ENCODE assay signal across 10 cellular contexts in the genomic region with DNA sequence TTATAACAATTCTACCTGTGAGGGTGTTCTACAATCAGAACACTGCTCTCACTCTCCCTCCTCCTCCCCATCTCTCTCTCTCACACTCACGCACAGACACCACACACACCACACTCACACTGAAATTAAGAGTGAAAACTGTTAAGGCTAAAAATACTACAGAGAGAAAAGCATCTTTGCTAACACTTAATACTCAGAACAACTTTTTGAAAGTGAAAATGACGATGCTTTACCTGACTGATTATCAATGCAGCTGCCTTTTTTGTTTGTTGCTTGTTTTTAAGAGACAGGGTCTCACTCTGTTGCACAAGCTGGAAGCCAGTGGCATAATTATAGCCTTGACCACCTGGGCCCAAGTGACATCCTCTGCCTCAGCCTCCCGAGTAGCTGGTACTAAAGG.
DNase-seq lines count a peak whose midpoint lies in the region; ATAC-seq and TF ChIP-seq lines count a peak whose summit lies in the region.
"Had no signal": no experiment of that assay in that cellular context is flagged by ENCODE, and none has a peak within 500 bp of the region (broad histone marks: within the 10 kb centered on the region; RNA-seq: fewer than 3 reads in every experiment).

No MANE protein-coding gene starts in this region.

- H3K36me3 ChIP-seq in smooth muscle cell (ENCODE audit: low read depth): no peaks in the 10 kb centered on the region

- H4K20me1 ChIP-seq in smooth muscle cell (ENCODE audit: low read depth): no peaks in the 10 kb centered on the region

- WGBS in smooth muscle cell (ENCODE audit: low lambda C conversion rate): 90% methylated on average over 3 of the region's 3 CpGs

- H3K36me3 Mint-ChIP-seq in activated T-cell treated with anti-CD3 and anti-CD28 coated beads, Interleukin-2, amount 50 U/mL, for 4 hours (ENCODE audit: insufficient read depth): no peaks in the 10 kb centered on the region
- no peaks in the 10 kb centered on the region for H3K36me3 Mint-ChIP-seq in T-helper 2 cell treated with Interferon-gamma antibody and Interleukin-4, amounts not matched to agents 5 μg/mL and 100 μg/mL, for 36 hours (ENCODE audit: low read depth)
- H3K36me3 Mint-ChIP-seq: T-cell had no signal

- no peaks in the 10 kb centered on the region for H3K27me3 ChIP-seq in smooth muscle cell (ENCODE audit: low read depth)

- no peak overlapping the region for H3K27ac Mint-ChIP-seq in T-helper 2 cell treated with Interferon-gamma antibody and Interleukin-4, amounts not matched to agents 5 μg/mL and 100 μg/mL, for 36 hours
- H3K27ac Mint-ChIP-seq: T-cell had no signal

- peaks cover 4% of the 10 kb centered on the region for H3K9me3 Mint-ChIP-seq in activated T-cell treated with anti-CD3 and anti-CD28 coated beads, Interleukin-2, amount 50 U/mL, for 4 hours
- H3K9me3 Mint-ChIP-seq in T-helper 2 cell treated with Interferon-gamma antibody and Interleukin-4, amounts not matched to agents 5 μg/mL and 100 μg/mL, for 36 hours: no peaks in the 10 kb centered on the region
- H3K9me3 Mint-ChIP-seq: T-cell had no signal

- no peak overlapping the region for H3K4me2 ChIP-seq in smooth muscle cell

- peaks cover 7% of the 10 kb centered on the region for H3K4me1 ChIP-seq in smooth muscle cell (ENCODE audit: low read depth)

- no peaks in the 10 kb centered on the region for H3K27me3 Mint-ChIP-seq in activated T-cell treated with anti-CD3 and anti-CD28 coated beads, Interleukin-2, amount 50 U/mL, for 4 hours (ENCODE audit: low read depth)
- peaks cover 5% of the 10 kb centered on the region for H3K27me3 Mint-ChIP-seq in T-helper 2 cell treated with Interferon-gamma antibody and Interleukin-4, amounts not matched to agents 5 μg/mL and 100 μg/mL, for 36 hours (ENCODE audit: low read depth)

- peak overlapping the region; percentile 90 for H3K27ac ChIP-seq in smooth muscle cell (ENCODE audit: low read depth)

- H3F3A ChIP-seq in smooth muscle cell (ENCODE audit: low read depth): peaks cover 28% of the 10 kb centered on the region

- H3K9ac ChIP-seq in smooth muscle cell (ENCODE audit: low read depth): peak overlapping the region; percentile 29

- H3K4me1 Mint-ChIP-seq in activated T-cell treated with anti-CD3 and anti-CD28 coated beads, Interleukin-2, amount 50 U/mL, for 4 hours (ENCODE audit: low read depth): peaks cover 6% of the 10 kb centered on the region
- no peaks in the 10 kb centered on the region for H3K4me1 Mint-ChIP-seq in T-helper 2 cell treated with Interferon-gamma antibody and Interleukin-4, amounts not matched to agents 5 μg/mL and 100 μg/mL, for 36 hours (ENCODE audit: low read depth)
- H3K4me1 Mint-ChIP-seq: T-cell had no signal

- no peak overlapping the region for H3K4me3 Mint-ChIP-seq in activated T-cell treated with anti-CD3 and anti-CD28 coated beads, Interleukin-2, amount 50 U/mL, for 4 hours
- H3K4me3 Mint-ChIP-seq in T-helper 2 cell treated with Interferon-gamma antibody and Interleukin-4, amounts not matched to agents 5 μg/mL and 100 μg/mL, for 36 hours: no peak overlapping the region
- H3K4me3 Mint-ChIP-seq: T-cell had no signal

- peak; percentile 57 for ATAC-seq in GM19043 (IDR thresholded peaks at IDR 0.05; ENCODE audit: low read depth, unreplicated experiment)
- peak; percentile 54 for ATAC-seq in HG02623 (IDR thresholded peaks at IDR 0.05; ENCODE audit: unreplicated experiment)
- peak; percentile 64 for ATAC-seq in HG03565 (IDR thresholded peaks at IDR 0.05; ENCODE audit: unreplicated experiment)
- ATAC-seq in activated T-cell treated with anti-CD3 and anti-CD28 coated beads, Interleukin-2, amount 50 U/mL, for 4 hours: no peak
- ATAC-seq: T-cell had no signal

- no peak overlapping the region for H3K4me3 ChIP-seq in smooth muscle cell

- H2AFZ ChIP-seq in smooth muscle cell (ENCODE audit: low read depth): no peak overlapping the region

- no peaks in the 10 kb centered on the region for H3K79me2 ChIP-seq in smooth muscle cell (ENCODE audit: low read depth)

- no peaks in the 10 kb centered on the region for H3K9me3 ChIP-seq in smooth muscle cell (replicated peaks; ENCODE audit: low read depth)

- DNase-seq in smooth muscle cell (lab: John Stamatoyannopoulos, UW; ENCODE audit: unreplicated experiment): no peak
- DNase-seq in activated T-cell treated with anti-CD3 and anti-CD28 coated beads, Interleukin-2, amount 50 U/mL, for 4 hours: no peak
- no peak for DNase-seq in T-helper 2 cell treated with Interferon-gamma antibody and Interleukin-4, amounts not matched to agents 5 μg/mL and 100 μg/mL, for 36 hours (ENCODE audit: low spot score)
- no peak for DNase-seq in SHP77 (lab: John Stamatoyannopoulos, UW)
- DNase-seq: effector CD4-positive, alpha-beta T cell; left cardiac atrium had no signal

- TF ChIP-seq CTCF in smooth muscle cell (IDR thresholded peaks at IDR 0.05; ENCODE audit: borderline replicate concordance, insufficient read depth, poor library complexity, severe bottlenecking): no peak

Comparison
In these comparisons a context has a peak if more than half of its experiments do, and no peak if none do; other contexts are left out.
1. ATAC-seq: peak in GM19043 (single experiment), HG02623 (single experiment) and HG03565 (single experiment); none in activated T-cell treated with anti-CD3 and anti-CD28 coated beads, Interleukin-2, amount 50 U/mL, for 4 hours (0 of 2).